2 cellular contexts compared by ENCODE assay signal in genomic region chr11:68449951-68450350, GRCh38.
TF ChIP-seq lines count a peak whose summit lies in the region.

No MANE protein-coding gene starts in this region.

TF ChIP-seq in IMR-90, 13 proteins besides CTCF, POLR2A, EP300 and RAD21:
- TF ChIP-seq USF2 (IDR thresholded peaks at IDR 0.05; ENCODE audit: low read depth, low read length): no peak
- no peak for TF ChIP-seq MAFK (IDR thresholded peaks at IDR 0.05; ENCODE audit: low read depth, low read length)
- no peak for TF ChIP-seq FOS (IDR thresholded peaks at IDR 0.05; ENCODE audit: low read depth, low read length)
- TF ChIP-seq NFE2L2 (IDR thresholded peaks at IDR 0.05; ENCODE audit: low read depth, low read length): no peak
- TF ChIP-seq MXI1 (IDR thresholded peaks at IDR 0.05; ENCODE audit: borderline replicate concordance, low read depth, low read length): no peak
- no peak for TF ChIP-seq CHD1 (IDR thresholded peaks at IDR 0.05; ENCODE audit: low read depth, low read length)
- no peak for TF ChIP-seq RCOR1 (IDR thresholded peaks at IDR 0.05; ENCODE audit: insufficient replicate concordance, low read length)
- TF ChIP-seq, protein P1, sequence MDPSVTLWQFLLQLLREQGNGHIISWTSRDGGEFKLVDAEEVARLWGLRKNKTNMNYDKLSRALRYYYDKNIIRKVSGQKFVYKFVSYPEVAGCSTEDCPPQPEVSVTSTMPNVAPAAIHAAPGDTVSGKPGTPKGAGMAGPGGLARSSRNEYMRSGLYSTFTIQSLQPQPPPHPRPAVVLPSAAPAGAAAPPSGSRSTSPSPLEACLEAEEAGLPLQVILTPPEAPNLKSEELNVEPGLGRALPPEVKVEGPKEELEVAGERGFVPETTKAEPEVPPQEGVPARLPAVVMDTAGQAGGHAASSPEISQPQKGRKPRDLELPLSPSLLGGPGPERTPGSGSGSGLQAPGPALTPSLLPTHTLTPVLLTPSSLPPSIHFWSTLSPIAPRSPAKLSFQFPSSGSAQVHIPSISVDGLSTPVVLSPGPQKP (IDR thresholded peaks at IDR 0.05; ENCODE audit: borderline replicate concordance, low read depth, low read length): no peak
- no peak for TF ChIP-seq RFX5 (IDR thresholded peaks at IDR 0.05; ENCODE audit: low read depth, low read length)
- no peak for TF ChIP-seq BHLHE40 (IDR thresholded peaks at IDR 0.05; ENCODE audit: low read depth, low read length)
- no peak for TF ChIP-seq SMC3 (IDR thresholded peaks at IDR 0.05; ENCODE audit: low read depth, low read length)
- no peak for TF ChIP-seq CEBPB (IDR thresholded peaks at IDR 0.05; ENCODE audit: low read depth, low read length)
- TF ChIP-seq MAZ (IDR thresholded peaks at IDR 0.05; ENCODE audit: borderline replicate concordance, low read depth, low read length): no peak

TF ChIP-seq in WTC11, 78 proteins besides CTCF, POLR2A, EP300 and RAD21 (continued from another document):
- TF ChIP-seq, protein P2, sequence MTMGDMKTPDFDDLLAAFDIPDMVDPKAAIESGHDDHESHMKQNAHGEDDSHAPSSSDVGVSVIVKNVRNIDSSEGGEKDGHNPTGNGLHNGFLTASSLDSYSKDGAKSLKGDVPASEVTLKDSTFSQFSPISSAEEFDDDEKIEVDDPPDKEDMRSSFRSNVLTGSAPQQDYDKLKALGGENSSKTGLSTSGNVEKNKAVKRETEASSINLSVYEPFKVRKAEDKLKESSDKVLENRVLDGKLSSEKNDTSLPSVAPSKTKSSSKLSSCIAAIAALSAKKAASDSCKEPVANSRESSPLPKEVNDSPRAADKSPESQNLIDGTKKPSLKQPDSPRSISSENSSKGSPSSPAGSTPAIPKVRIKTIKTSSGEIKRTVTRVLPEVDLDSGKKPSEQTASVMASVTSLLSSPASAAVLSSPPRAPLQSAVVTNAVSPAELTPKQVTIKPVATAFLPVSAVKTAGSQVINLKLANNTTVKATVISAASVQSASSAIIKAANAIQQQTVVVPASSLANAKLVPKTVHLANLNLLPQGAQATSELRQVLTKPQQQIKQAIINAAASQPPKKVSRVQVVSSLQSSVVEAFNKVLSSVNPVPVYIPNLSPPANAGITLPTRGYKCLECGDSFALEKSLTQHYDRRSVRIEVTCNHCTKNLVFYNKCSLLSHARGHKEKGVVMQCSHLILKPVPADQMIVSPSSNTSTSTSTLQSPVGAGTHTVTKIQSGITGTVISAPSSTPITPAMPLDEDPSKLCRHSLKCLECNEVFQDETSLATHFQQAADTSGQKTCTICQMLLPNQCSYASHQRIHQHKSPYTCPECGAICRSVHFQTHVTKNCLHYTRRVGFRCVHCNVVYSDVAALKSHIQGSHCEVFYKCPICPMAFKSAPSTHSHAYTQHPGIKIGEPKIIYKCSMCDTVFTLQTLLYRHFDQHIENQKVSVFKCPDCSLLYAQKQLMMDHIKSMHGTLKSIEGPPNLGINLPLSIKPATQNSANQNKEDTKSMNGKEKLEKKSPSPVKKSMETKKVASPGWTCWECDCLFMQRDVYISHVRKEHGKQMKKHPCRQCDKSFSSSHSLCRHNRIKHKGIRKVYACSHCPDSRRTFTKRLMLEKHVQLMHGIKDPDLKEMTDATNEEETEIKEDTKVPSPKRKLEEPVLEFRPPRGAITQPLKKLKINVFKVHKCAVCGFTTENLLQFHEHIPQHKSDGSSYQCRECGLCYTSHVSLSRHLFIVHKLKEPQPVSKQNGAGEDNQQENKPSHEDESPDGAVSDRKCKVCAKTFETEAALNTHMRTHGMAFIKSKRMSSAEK (CRISPR knock-in tag; IDR thresholded peaks at IDR 0.05; ENCODE audit: borderline replicate concordance): no peak
- TF ChIP-seq, protein P3, sequence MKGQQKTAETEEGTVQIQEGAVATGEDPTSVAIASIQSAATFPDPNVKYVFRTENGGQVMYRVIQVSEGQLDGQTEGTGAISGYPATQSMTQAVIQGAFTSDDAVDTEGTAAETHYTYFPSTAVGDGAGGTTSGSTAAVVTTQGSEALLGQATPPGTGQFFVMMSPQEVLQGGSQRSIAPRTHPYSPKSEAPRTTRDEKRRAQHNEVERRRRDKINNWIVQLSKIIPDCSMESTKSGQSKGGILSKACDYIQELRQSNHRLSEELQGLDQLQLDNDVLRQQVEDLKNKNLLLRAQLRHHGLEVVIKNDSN (CRISPR knock-in tag; IDR thresholded peaks at IDR 0.05): no peak
- no peak for TF ChIP-seq ATF1 (CRISPR knock-in tag; IDR thresholded peaks at IDR 0.05)
